In genomic region chr10:122279725-122280141, GRCh38 we compare ENCODE assay signal across 9 cellular contexts. TPM values are rescaled to one million over a fixed set of nuclear protein-coding genes. Genes with fewer than 3 reads are reported as not detected.
DNase-seq lines count a peak whose midpoint lies in the region; ATAC-seq and TF ChIP-seq lines count a peak whose summit lies in the region.
"Had no signal": no experiment of that assay in that cellular context is flagged by ENCODE, and none has a peak within 500 bp of the region (broad histone marks: within the 10 kb centered on the region; RNA-seq: fewer than 3 reads in every experiment).

No MANE protein-coding gene starts in this region.

- H3K27ac ChIP-seq in right cardiac atrium (ENCODE audit: low read length), result no peak overlapping the region

- H3K27ac Mint-ChIP-seq in activated CD8-positive, alpha-beta T cell treated with anti-CD3 and anti-CD28 coated beads for 36 hours, result no peak overlapping the region
- no peak overlapping the region for H3K27ac Mint-ChIP-seq in stimulated activated memory B cell treated with anti-CD40 and anti-IgM and Interleukin-4, amounts not matched to agents 10 μg/mL and 1 μg/mL and 100 μg/mL, for 72 hours
- H3K27ac Mint-ChIP-seq: naive B cell had no signal

- H3K4me3 ChIP-seq in Jurkat, Clone E6-1 (ENCODE audit: low read length), result no peak overlapping the region
- no peak overlapping the region for H3K4me3 ChIP-seq in right cardiac atrium (ENCODE audit: low read length)

- no peaks in the 10 kb centered on the region for H3K36me3 Mint-ChIP-seq in activated CD8-positive, alpha-beta T cell treated with anti-CD3 and anti-CD28 coated beads for 36 hours (ENCODE audit: low read depth)
- no peaks in the 10 kb centered on the region for H3K36me3 Mint-ChIP-seq in stimulated activated memory B cell treated with anti-CD40 and anti-IgM and Interleukin-4, amounts not matched to agents 10 μg/mL and 1 μg/mL and 100 μg/mL, for 72 hours
- H3K36me3 Mint-ChIP-seq: naive B cell had no signal

- no peaks in the 10 kb centered on the region for H3K4me1 Mint-ChIP-seq in activated CD8-positive, alpha-beta T cell treated with anti-CD3 and anti-CD28 coated beads for 36 hours (ENCODE audit: low read depth)
- H3K4me1 Mint-ChIP-seq in stimulated activated memory B cell treated with anti-CD40 and anti-IgM and Interleukin-4, amounts not matched to agents 10 μg/mL and 1 μg/mL and 100 μg/mL, for 72 hours, result peaks cover 4% of the 10 kb centered on the region
- H3K4me1 Mint-ChIP-seq: naive B cell had no signal

- no peak overlapping the region for H3K4me3 Mint-ChIP-seq in activated CD8-positive, alpha-beta T cell treated with anti-CD3 and anti-CD28 coated beads for 36 hours
- H3K4me3 Mint-ChIP-seq in stimulated activated memory B cell treated with anti-CD40 and anti-IgM and Interleukin-4, amounts not matched to agents 10 μg/mL and 1 μg/mL and 100 μg/mL, for 72 hours, result no peak overlapping the region
- H3K4me3 Mint-ChIP-seq: naive B cell had no signal

- ATAC-seq in activated CD8-positive, alpha-beta T cell treated with anti-CD3 and anti-CD28 coated beads for 36 hours, result no peak
- ATAC-seq in right cardiac atrium (peak; percentile 21 to 23), HG02763 (IDR thresholded peaks at IDR 0.05; ENCODE audit: unreplicated experiment) (no peak)
- no peak for ATAC-seq in stimulated activated memory B cell treated with anti-CD40 and anti-IgM and Interleukin-4, amounts not matched to agents 10 μg/mL and 1 μg/mL and 100 μg/mL, for 72 hours

- H3K9me3 ChIP-seq in right cardiac atrium (ENCODE audit: control insufficient read depth, low read length), result no peaks in the 10 kb centered on the region

- CTCF ChIA-PET in activated CD8-positive, alpha-beta T cell treated with anti-CD3 and anti-CD28 coated beads for 36 hours (lab: Charles Lee), result interaction anchor here (0.7 to 2.8 kb wide), 9 partner anchors 10 to 286 kb away, joined by 3 to 17 read pairs (median 4); no protein-coding TSS in a partner anchor

- POLR2A ChIA-PET in activated CD8-positive, alpha-beta T cell treated with anti-CD3 and anti-CD28 coated beads for 36 hours (lab: Charles Lee), result no interaction called here

- H3K9me3 Mint-ChIP-seq in activated CD8-positive, alpha-beta T cell treated with anti-CD3 and anti-CD28 coated beads for 36 hours, result no peaks in the 10 kb centered on the region
- no peaks in the 10 kb centered on the region for H3K9me3 Mint-ChIP-seq in stimulated activated memory B cell treated with anti-CD40 and anti-IgM and Interleukin-4, amounts not matched to agents 10 μg/mL and 1 μg/mL and 100 μg/mL, for 72 hours
- H3K9me3 Mint-ChIP-seq: naive B cell had no signal

- intact Hi-C loops in activated CD8-positive, alpha-beta T cell treated with anti-CD3 and anti-CD28 coated beads for 36 hours (cut with micrococcal nuclease), result no loop called here
- intact Hi-C loops in right cardiac atrium (cut with DNase I), result no loop called here

- peaks cover 9% of the 10 kb centered on the region for H3K27me3 Mint-ChIP-seq in activated CD8-positive, alpha-beta T cell treated with anti-CD3 and anti-CD28 coated beads for 36 hours
- peaks cover 20% of the 10 kb centered on the region for H3K27me3 Mint-ChIP-seq in stimulated activated memory B cell treated with anti-CD40 and anti-IgM and Interleukin-4, amounts not matched to agents 10 μg/mL and 1 μg/mL and 100 μg/mL, for 72 hours

- WGBS in right cardiac atrium, result 34% methylated on average over 9 of the region's 9 CpGs

- H3K27me3 ChIP-seq in right cardiac atrium (ENCODE audit: control insufficient read depth, insufficient read depth), result no peaks in the 10 kb centered on the region

- TF ChIP-seq CTCF in activated CD8-positive, alpha-beta T cell treated with anti-CD3 and anti-CD28 coated beads for 36 hours (IDR thresholded peaks at IDR 0.05), result no peak

- no peaks in the 10 kb centered on the region for H3K4me1 ChIP-seq in right cardiac atrium (ENCODE audit: control insufficient read depth, insufficient read depth, low read length)

- DNase-seq in ELR (ENCODE audit: low read depth) (peak; percentile 52), right cardiac atrium (no peak), smooth muscle cell of the brain vasculature (ENCODE audit: low read depth, low spot score) (peak; percentile 40)
- DNase-seq in Jurkat, Clone E6-1 (ENCODE audit: low read depth, low spot score), result peak; percentile 15
- DNase-seq in activated CD8-positive, alpha-beta T cell treated with anti-CD3 and anti-CD28 coated beads for 36 hours, result peak; percentile 45
- no peak for DNase-seq in activated naive CD4-positive, alpha-beta T cell treated with Interleukin-2 at 50 U/mL for 16 hours
- DNase-seq: naive B cell had no signal

RNA-seq across cellular contexts. Expression of gene BTBD16, which starts 8.6 kb away (rescaled TPM):
- not detected for polyA plus RNA-seq in Jurkat, Clone E6-1 (2012; ENCODE audit: insufficient read depth, insufficient read length)
- total RNA-seq in activated CD8-positive, alpha-beta T cell treated with anti-CD3 and anti-CD28 coated beads for 36 hours, result not detected
- total RNA-seq in right cardiac atrium, result under 1 TPM in 2 of 4 donors, not detected in 2; 0.11 to 0.17 TPM
- polyA plus RNA-seq in right cardiac atrium, result not detected

Comparison
In these comparisons a context has a peak if more than half of its experiments do, and no peak if none do; other contexts are left out.
1. DNase-seq: peak in ELR (single experiment), Jurkat, Clone E6-1 (single experiment), activated CD8-positive, alpha-beta T cell treated with anti-CD3 and anti-CD28 coated beads for 36 hours (single experiment) and smooth muscle cell of the brain vasculature (single experiment); none in right cardiac atrium (0 of 3) and activated naive CD4-positive, alpha-beta T cell treated with Interleukin-2 at 50 U/mL for 16 hours (single experiment).
2. ATAC-seq: peak in right cardiac atrium (2 of 2); none in activated CD8-positive, alpha-beta T cell treated with anti-CD3 and anti-CD28 coated beads for 36 hours (single experiment), stimulated activated memory B cell treated with anti-CD40 and anti-IgM and Interleukin-4, amounts not matched to agents 10 μg/mL and 1 μg/mL and 100 μg/mL, for 72 hours (single experiment) and HG02763 (single experiment).